8 cellular contexts compared by ENCODE assay signal in genomic region chr19:49689133-49690072, GRCh38. TPM values are rescaled to one million over a fixed set of nuclear protein-coding genes. Genes with fewer than 3 reads are reported as not detected.
A peak's percentile ranks its signal among the peaks of the same experiment; 100 is the strongest.
DNase-seq lines count a peak whose midpoint lies in the region; TF ChIP-seq lines count a peak whose summit lies in the region.

TSS of gene ADM5 (plus strand) at chr19:49689594. CDS start at chr19:49689838, 244 bp downstream.

- H3K9me3 ChIP-seq in stomach smooth muscle (ENCODE audit: control insufficient read depth in 2 of 2, low read length in 2 of 2), result no peaks in the 10 kb centered on the region

- DNase-seq in SHP77 treated with DMSO at 0.1 percent for 48 hours (lab: John Stamatoyannopoulos, UW), result peak; percentile 31
- no peak for DNase-seq in choroid plexus epithelial cell (ENCODE audit: low read depth)
- peak in 1 of 2 donors; percentile 91 for DNase-seq in lower leg skin (ENCODE audit: low spot score in 2 of 2)
- DNase-seq in middle frontal gyrus (ENCODE audit: extremely low spot score, low spot score), result no peak
- DNase-seq in DMS114 treated with DMSO at 0.1 percent for 48 hours (lab: John Stamatoyannopoulos, UW; ENCODE audit: unreplicated experiment), result no peak

- H3K27ac ChIP-seq in 22Rv1 (peak within 1 kb of the TSS; percentile 87), stomach smooth muscle (ENCODE audit: low read length) (peak within 1 kb of the TSS; percentile 31)

- H3K27me3 ChIP-seq in stomach smooth muscle (ENCODE audit: control insufficient read depth in 1 of 2, insufficient read depth in 2 of 2, low read length in 2 of 2), result peaks cover 10 to 22% of the 10 kb centered on the region in 2 donors

- peaks cover 25% of the 10 kb centered on the region for H3K4me1 ChIP-seq in stomach smooth muscle (ENCODE audit: control insufficient read depth, insufficient read depth, low read length)

- TF ChIP-seq CTCF in 22Rv1 (IDR thresholded peaks at IDR 0.05) (peak; percentile 90), choroid plexus epithelial cell (conservative IDR thresholded peaks at IDR 0.05; ENCODE audit: low read depth, low read length) (peak; percentile 66), lower leg skin (IDR thresholded peaks at IDR 0.05) (no peak)

- intact Hi-C loops in lower leg skin (cut with DNase I; ENCODE audit: low total_unique reads), result no loop called here

- H3K4me3 ChIP-seq in choroid plexus epithelial cell (ENCODE audit: low read depth, low read length) (peak within 1 kb of the TSS; percentile 50), lower leg skin (ENCODE audit: low read depth, poor library complexity, severe bottlenecking) (peak within 1 kb of the TSS; percentile 34), stomach smooth muscle (ENCODE audit: low read length in 2 of 2) (peak within 1 kb of the TSS; percentile 65 to 79)

- peak within 1 kb of the TSS; percentile 35 to 51 for H3K9ac ChIP-seq in stomach smooth muscle (ENCODE audit: low read length in 2 of 2)

- peaks cover 19 to 24% of the 10 kb centered on the region in 2 donors for H3K36me3 ChIP-seq in stomach smooth muscle (ENCODE audit: control insufficient read depth in 2 of 2, insufficient read depth in 2 of 2, low read length in 2 of 2)

- WGBS in lower leg skin, 2 donors, result 28% methylated on average over 41 to 43 of the region's 54 CpGs

- TF ChIP-seq POLR2A in GM19193 (IDR thresholded peaks at IDR 0.05; ENCODE audit: extremely low read depth, insufficient read depth, insufficient read length) (peak; percentile 27), lower leg skin (IDR thresholded peaks at IDR 0.05) (no peak)

RNA-seq across cellular contexts. Expression of gene ADM5, which starts in this region (rescaled TPM):
- total RNA-seq in lower leg skin, result 1 to 10 TPM in 3 of 4 donors, under 1 TPM in 1; 0.49 to 3.7 (median 3.5) TPM

Comparison
In these comparisons a context has a peak if more than half of its experiments do, and no peak if none do; other contexts are left out.
1. CTCF ChIP-seq: peak in 22Rv1 (single experiment) and choroid plexus epithelial cell (single experiment); none in lower leg skin (0 of 3).
2. Peak in every context shown above with its lines, with median percentiles within 50 percentile points of each other: H3K4me3 ChIP-seq.